In genomic region chr2:226520723-226521122, GRCh38 we compare ENCODE assay signal across 33 cellular contexts.
"Had no signal": no experiment of that assay in that cellular context is flagged by ENCODE, and none has a peak within 500 bp of the region (broad histone marks: within the 10 kb centered on the region; RNA-seq: fewer than 3 reads in every experiment).

No MANE protein-coding gene starts in this region.

- ATAC-seq: activated CD8-positive, alpha-beta T cell treated with anti-CD3 and anti-CD28 coated beads for 36 hours; activated naive CD4-positive, alpha-beta T cell treated with anti-CD3 and anti-CD28 coated beads, Interleukin-2, amount 50 U/mL, for 72 hours; activated T-cell treated with anti-CD3 and anti-CD28 coated beads, Interleukin-2, amount 50 U/mL, for 4 hours; activated T-cell treated with anti-CD3 and anti-CD28 coated beads, Interleukin-2, amount 50 U/mL, for 72 hours; activated T-helper 17 cell treated with anti-CD3 and anti-CD28 coated beads, Interleukin-2, amount 50 U/mL, for 72 hours had no signal

- H3K4me1 ChIP-seq: adrenal gland, ascending aorta had no signal

- H3K36me3 ChIP-seq: adrenal gland, ascending aorta, cardiac muscle cell had no signal

- H3K27me3 ChIP-seq: adrenal gland, ascending aorta, cardiac muscle cell had no signal

- H3K4me3 ChIP-seq: adrenal gland, ascending aorta, cardiac muscle cell had no signal

- DNase-seq: activated B cell treated with CpG ODN at 0.5 μM for 24 hours; activated CD4-positive, alpha-beta memory T cell treated with anti-CD3 and anti-CD28 coated beads for 36 hours; activated CD4-positive, alpha-beta T cell treated with anti-CD3 and anti-CD28 coated beads for 4 hours; activated CD4-positive, alpha-beta T cell treated with anti-CD3 and anti-CD28 coated beads, Interleukin-2, amount 10 ng/mL, durations not matched to agents 24 days and 14 days; activated CD4-positive, alpha-beta T cell treated with anti-CD3 and anti-CD28 coated beads, Interleukin-2, amount 50 U/mL, for 1 hour; activated CD4-positive, alpha-beta T cell treated with anti-CD3 and anti-CD28 coated beads, Interleukin-2, amount 50 U/mL, for 4 hours; activated CD4-positive, CD25-positive, alpha-beta regulatory T cell treated with anti-CD3 and anti-CD28 coated beads, Interleukin-2, amount 50 U/mL, for 72 hours; activated CD8-positive, alpha-beta memory T cell treated with anti-CD3 and anti-CD28 coated beads, Interleukin-2, amount 50 U/mL, for 4 hours; activated CD8-positive, alpha-beta T cell treated with anti-CD3 and anti-CD28 coated beads for 36 hours; activated effector memory CD4-positive, alpha-beta T cell treated with anti-CD3 and anti-CD28 coated beads, Interleukin-2, amount 50 U/mL, for 16 hours; activated gamma-delta T cell treated with Interleukin-2 at 50 U/mL for 16 hours; activated naive CD4-positive, alpha-beta T cell; activated naive CD4-positive, alpha-beta T cell treated with anti-CD3 and anti-CD28 coated beads for 36 hours; activated naive CD4-positive, alpha-beta T cell treated with anti-CD3 and anti-CD28 coated beads, Interleukin-2, amount 50 U/mL, for 16 hours; activated naive CD8-positive, alpha-beta T cell treated with anti-CD3 and anti-CD28 coated beads for 36 hours; activated T-cell treated with anti-CD3 and anti-CD28 coated beads for 4 hours; activated T-cell treated with anti-CD3 and anti-CD28 coated beads, Interleukin-2, amount 50 U/mL, for 1 hour; activated T-cell treated with anti-CD3 and anti-CD28 coated beads, Interleukin-2, amount 50 U/mL, for 4 hours; activated T-cell treated with anti-CD3 and anti-CD28 coated beads, Interleukin-2, amount 50 U/mL, for 72 hours; adrenal gland; amniotic stem cell; central memory CD4-positive, alpha-beta T cell; SW 1271; T-helper 1 cell; T-helper 2 cell; T-helper 9 cell had no signal

- H3K27ac ChIP-seq: adrenal gland, ascending aorta, cardiac muscle cell, VCaP had no signal

- H3K9me3 ChIP-seq: ascending aorta had no signal

- FAIRE-seq: bronchial epithelial cell, TTC549 had no signal
